In the genomic region with DNA sequence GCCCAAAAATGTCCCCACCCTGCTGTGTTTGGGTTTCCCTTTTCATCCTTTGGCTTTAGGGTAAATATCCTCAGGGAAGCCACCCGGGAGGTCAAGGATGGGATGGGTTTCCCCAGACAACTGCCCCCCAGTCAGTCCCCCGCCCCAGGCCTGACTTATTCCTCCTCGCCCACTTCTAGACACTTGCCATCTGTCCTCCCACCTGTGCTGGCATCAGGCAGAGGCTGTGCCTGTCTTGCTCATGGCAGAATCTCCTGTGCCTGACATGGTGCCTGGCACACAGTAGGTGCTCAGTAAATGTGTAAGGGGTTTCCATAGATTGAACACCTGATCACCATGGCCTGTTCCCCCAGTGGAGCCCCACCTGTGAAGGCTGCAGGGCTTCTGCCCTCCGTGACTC, we compare ENCODE assay signal across 29 cellular contexts.
"Had no signal": no experiment of that assay in that cellular context is flagged by ENCODE, and none has a peak within 500 bp of the region (broad histone marks: within the 10 kb centered on the region; RNA-seq: fewer than 3 reads in every experiment).

No MANE protein-coding gene starts in this region.

- H3K36me3 ChIP-seq: brain microvascular endothelial cell, colonic mucosa, esophagus muscularis mucosa, gastrocnemius medialis, heart left ventricle, WERI-Rb-1 had no signal

- ATAC-seq: activated CD4-positive, CD25-positive, alpha-beta regulatory T cell treated with anti-CD3 and anti-CD28 coated beads, Interleukin-2, amount 50 U/mL, for 24 hours; activated CD8-positive, alpha-beta T cell treated with anti-CD3 and anti-CD28 coated beads for 36 hours; activated T-cell treated with anti-CD3 and anti-CD28 coated beads, Interleukin-2, amount 50 U/mL, for 4 hours; activated T-helper 17 cell treated with anti-CD3 and anti-CD28 coated beads, Interleukin-2, amount 50 U/mL, for 72 hours; foreskin keratinocyte; gastrocnemius medialis; heart left ventricle; T-cell had no signal

- DNase-seq: activated B cell treated with CpG ODN at 0.5 μM for 24 hours; activated CD4-positive, alpha-beta T cell treated with anti-CD3 and anti-CD28 coated beads for 48 hours; activated CD4-positive, alpha-beta T cell treated with anti-CD3 and anti-CD28 coated beads, Interleukin-2, amount 50 U/mL, for 1 hour; activated CD4-positive, alpha-beta T cell treated with anti-CD3 and anti-CD28 coated beads, Interleukin-2, amount 50 U/mL, for 48 hours; activated CD8-positive, alpha-beta memory T cell treated with anti-CD3 and anti-CD28 coated beads for 24 hours; activated CD8-positive, alpha-beta T cell treated with anti-CD3 and anti-CD28 coated beads for 36 hours; activated effector memory CD4-positive, alpha-beta T cell treated with Interleukin-2 at 50 U/mL for 16 hours; activated gamma-delta T cell treated with Interleukin-2 at 50 U/mL for 16 hours; activated naive CD4-positive, alpha-beta T cell treated with anti-CD3 and anti-CD28 coated beads, Interleukin-2, amount 50 U/mL, for 16 hours; activated naive CD4-positive, alpha-beta T cell treated with Interleukin-2 at 50 U/mL for 16 hours; activated T-cell treated with anti-CD3 and anti-CD28 coated beads, Interleukin-2, amount 50 U/mL, for 4 hours; amniotic stem cell; anterior cingulate cortex; brain microvascular endothelial cell; colonic mucosa; effector memory CD4-positive, alpha-beta T cell; erythroblast; foreskin keratinocyte; gastrocnemius medialis; glutamatergic neuron; heart left ventricle; T-cell; T-helper 9 cell; WERI-Rb-1 had no signal

- H3K9me3 ChIP-seq: colonic mucosa, esophagus muscularis mucosa, gastrocnemius medialis, heart left ventricle had no signal

- H3K4me1 ChIP-seq: colonic mucosa, foreskin keratinocyte, gastrocnemius medialis had no signal

- H3K27me3 ChIP-seq: brain microvascular endothelial cell, colonic mucosa had no signal

- H3K27ac ChIP-seq: brain microvascular endothelial cell, colonic mucosa, esophagus muscularis mucosa, foreskin keratinocyte, gastrocnemius medialis, heart left ventricle, WERI-Rb-1 had no signal

- FAIRE-seq: astrocyte, bronchial epithelial cell had no signal

- H3K4me3 ChIP-seq: colonic mucosa, esophagus muscularis mucosa, gastrocnemius medialis, heart left ventricle had no signal
